In the genomic region with DNA sequence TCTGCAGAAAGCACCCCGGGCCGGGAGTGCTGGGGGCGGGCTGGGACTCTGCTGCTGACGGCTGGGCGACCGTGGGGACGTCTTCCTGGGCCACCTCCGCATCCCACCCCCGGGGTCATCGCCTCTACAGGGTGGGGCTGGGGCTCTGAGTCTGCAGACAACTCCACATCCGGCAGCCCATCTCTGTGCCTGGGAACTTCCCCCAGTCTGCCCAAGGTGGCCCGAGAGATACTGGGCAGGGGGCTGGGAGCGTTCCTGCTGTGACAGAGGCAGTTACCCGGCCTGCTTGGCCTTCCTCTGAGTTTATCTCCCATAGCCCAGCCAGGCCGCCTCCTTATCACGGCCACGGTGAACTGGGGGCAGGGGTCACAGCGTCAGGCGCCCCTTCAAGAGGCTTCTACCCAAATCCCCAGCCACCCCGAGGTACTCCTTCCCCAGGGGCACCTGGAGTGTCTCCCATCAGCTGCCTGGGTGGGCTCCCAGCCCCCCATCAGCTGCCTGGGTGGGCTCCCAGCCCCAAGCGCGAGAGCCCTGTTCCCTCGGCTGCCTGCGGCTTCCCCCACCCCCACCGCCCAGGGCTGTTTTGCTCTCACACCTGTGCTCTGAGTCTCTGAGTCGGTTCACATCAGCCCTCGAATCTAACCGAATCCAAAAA, we compare ENCODE assay signal across 20 cellular contexts. TPM values are rescaled to one million over a fixed set of nuclear protein-coding genes. Genes with fewer than 3 reads are reported as not detected.
DNase-seq lines count a peak whose midpoint lies in the region; ATAC-seq, FAIRE-seq and TF ChIP-seq lines count a peak whose summit lies in the region.
"Had no signal": no experiment of that assay in that cellular context is flagged by ENCODE, and none has a peak within 500 bp of the region (broad histone marks: within the 10 kb centered on the region; RNA-seq: fewer than 3 reads in every experiment).

No MANE protein-coding gene starts in this region.

- peaks cover 0 to 14% (median 11%) of the 10 kb centered on the region in 4 experiments; a peak in 6 of 7 replicates for H3K4me1 ChIP-seq in H1 (replicated peaks in 1 of 4; ENCODE audit: control insufficient read depth in 3 of 4, insufficient read depth in 4 of 4, low read length in 3 of 4)
- H3K4me1 ChIP-seq: adrenal gland had no signal

- no peaks in the 10 kb centered on the region for H3K23me2 ChIP-seq in H1 (ENCODE audit: low read depth, low read length)

- peak; percentile 60 to 62 for ATAC-seq in stimulated activated naive B cell treated with anti-CD40 and anti-IgM and Interleukin-4, amounts not matched to agents 10 μg/mL and 1 μg/mL and 100 μg/mL, for 72 hours (replicated peaks)
- no peak for ATAC-seq in HG03095 (IDR thresholded peaks at IDR 0.05; ENCODE audit: unreplicated experiment)
- ATAC-seq: naive thymus-derived CD8-positive, alpha-beta T cell had no signal

- 0 out of 2 replicates have a peak overlapping the region, but pooled peaks have one; percentile 1 for H2BK12ac ChIP-seq in H1 (ENCODE audit: low read depth, low read length)

- no peak overlapping the region for H2BK120ac ChIP-seq in H1 (replicated peaks; ENCODE audit: low read depth, low read length)

- H3K27me3 ChIP-seq in HL-60 (ENCODE audit: insufficient read depth, poor library complexity, severe bottlenecking) (no peaks in the 10 kb centered on the region), H1 (replicated peaks in 1 of 4; ENCODE audit: control insufficient read depth in 3 of 4, extremely low read depth in 1 of 4, insufficient read depth in 3 of 4, low read length in 3 of 4) (no peaks in the 10 kb centered on the region; a peak in 1 of 7 replicates)

- peaks cover 9 to 34% of the 10 kb centered on the region in 2 donors for H3K4me1 Mint-ChIP-seq in stimulated activated naive B cell treated with anti-CD40 and anti-IgM and Interleukin-4, amounts not matched to agents 10 μg/mL and 1 μg/mL and 100 μg/mL, for 72 hours

- H2AK5ac ChIP-seq in H1 (ENCODE audit: low read depth, low read length), result no peak overlapping the region

- no peak overlapping the region for H3K14ac ChIP-seq in H1 (ENCODE audit: insufficient read length)

- H3K9me3 ChIP-seq in H1 (ENCODE audit: insufficient read depth in 2 of 2, low read depth in 1 of 2, low read length in 1 of 2), result peaks cover 5 to 6% of the 10 kb centered on the region in 2 experiments; a peak in 3 of 4 replicates
- H3K9me3 ChIP-seq: adrenal gland had no signal

- peaks cover 2 to 3% of the 10 kb centered on the region in 2 donors for H3K9me3 Mint-ChIP-seq in stimulated activated naive B cell treated with anti-CD40 and anti-IgM and Interleukin-4, amounts not matched to agents 10 μg/mL and 1 μg/mL and 100 μg/mL, for 72 hours

- no peak overlapping the region for H4K5ac ChIP-seq in H1 (ENCODE audit: insufficient read length, low read depth, low read length)

- H2BK5ac ChIP-seq in H1 (ENCODE audit: low read depth, low read length), result peak overlapping the region; percentile 26; the same call in 1 of the 2 replicates

- H3K36me3 Mint-ChIP-seq in stimulated activated naive B cell treated with anti-CD40 and anti-IgM and Interleukin-4, amounts not matched to agents 10 μg/mL and 1 μg/mL and 100 μg/mL, for 72 hours, result peaks cover 0 to 3% of the 10 kb centered on the region in 2 donors
- H3K36me3 Mint-ChIP-seq: naive thymus-derived CD8-positive, alpha-beta T cell had no signal

- no peaks in the 10 kb centered on the region for H3K79me2 ChIP-seq in H1 (ENCODE audit: control insufficient read depth in 1 of 2, insufficient read depth in 2 of 2, low read length in 2 of 2)

- H3K4ac ChIP-seq in H1 (replicated peaks; ENCODE audit: insufficient read length, low read depth, low read length), result peak overlapping the region; percentile 38

- CTCF ChIA-PET in H1 (lab: Charles Lee; ENCODE audit: partially characterized antibody), result interaction anchor here (0.8 to 0.9 kb wide), 2 partner anchors 113 to 175 kb away, joined by 3 to 4 read pairs; no protein-coding TSS in a partner anchor

- H3K56ac ChIP-seq in H1 (replicated peaks; ENCODE audit: insufficient read length, low read depth, low read length), result no peak overlapping the region

- peak overlapping the region; percentile 13 for H3K18ac ChIP-seq in H1 (ENCODE audit: extremely low read depth, low read length)

- H3K4me3 Mint-ChIP-seq in stimulated activated naive B cell treated with anti-CD40 and anti-IgM and Interleukin-4, amounts not matched to agents 10 μg/mL and 1 μg/mL and 100 μg/mL, for 72 hours, result peak overlapping the region in 1 of 2 donors; percentile 46
- H3K4me3 Mint-ChIP-seq: stimulated activated naive CD8-positive, alpha-beta T cell treated with anti-CD3 and anti-CD28 coated beads, Interleukin-15, Interleukin-2, amounts not matched to agents 100 ng/mL and 50 ng/mL, for 24 hours had no signal

- peak overlapping the region; percentile 26 to 55; a peak in 2 of 4 replicates for H3K4me2 ChIP-seq in H1 (ENCODE audit: insufficient read depth in 1 of 2, low read depth in 2 of 2, low read length in 2 of 2)

- H3K27ac Mint-ChIP-seq in stimulated activated naive B cell treated with anti-CD40 and anti-IgM and Interleukin-4, amounts not matched to agents 10 μg/mL and 1 μg/mL and 100 μg/mL, for 72 hours, result peak overlapping the region; percentile 81
- H3K27ac Mint-ChIP-seq: stimulated activated naive CD8-positive, alpha-beta T cell treated with anti-CD3 and anti-CD28 coated beads, Interleukin-15, Interleukin-2, amounts not matched to agents 100 ng/mL and 50 ng/mL, for 24 hours had no signal

- no peak overlapping the region for H3K9ac ChIP-seq in H1 (replicated peaks in 1 of 4; ENCODE audit: extremely low read depth in 1 of 4, low read depth in 3 of 4, low read length in 3 of 4)

- no peak for TF ChIP-seq RAD21 in H1 (IDR thresholded peaks at IDR 0.05 in 1 of 2, conservative IDR thresholded peaks at IDR 0.05 in 1 of 2; ENCODE audit: low read depth in 2 of 2, low read length in 2 of 2)

- H3K23ac ChIP-seq in H1 (ENCODE audit: insufficient read length), result no peak overlapping the region

- DNase-seq in HL-60 (ENCODE audit: low read depth in 1 of 2, low spot score in 1 of 2) (no peak), OCI-M1 (lab: John Stamatoyannopoulos, UW) (peak; percentile 98), H1 (ENCODE audit: low read depth in 1 of 2, low spot score in 2 of 2) (no peak), HuH-7.5 (ENCODE audit: low spot score) (no peak), SIG-M5 treated with dmso at 0.1 percent for 504 hours (lab: John Stamatoyannopoulos, UW; ENCODE audit: unreplicated experiment) (no peak)
- no peak for DNase-seq in stimulated activated naive B cell treated with anti-CD40 and anti-IgM and Interleukin-4, amounts not matched to agents 10 μg/mL and 1 μg/mL and 100 μg/mL, for 72 hours
- DNase-seq: activated CD4-positive, alpha-beta T cell treated with anti-CD3 and anti-CD28 coated beads, Interleukin-2, amount 50 U/mL, for 4 hours; activated gamma-delta T cell; adrenal gland; dermis blood vessel endothelial cell; foreskin fibroblast; naive thymus-derived CD8-positive, alpha-beta T cell; NCI-H1436; NCI-H748 treated with DMSO at 0.1 percent for 48 hours; stimulated activated CD4-positive, alpha-beta T cell treated with anti-CD3 and anti-CD28 coated beads, Interleukin-2, amount 100 ng/mL, for 24 hours; SW 1271; transverse colon had no signal

- no peaks in the 10 kb centered on the region for H4K20me1 ChIP-seq in H1 (replicated peaks in 1 of 2; ENCODE audit: control insufficient read depth in 1 of 2, insufficient read depth in 2 of 2, low read length in 2 of 2)

- H4K8ac ChIP-seq in H1 (ENCODE audit: extremely low read depth, insufficient read depth, low read length), result no peak overlapping the region; the same call in 1 of the 2 replicates

- no peak for TF ChIP-seq EP300 in H1 (IDR thresholded peaks at IDR 0.05; ENCODE audit: borderline replicate concordance in 1 of 2, low read depth in 2 of 2, low read length in 2 of 2)

- H3K27ac ChIP-seq in HL-60 (replicated peaks) (peak overlapping the region; percentile 46), H1 (ENCODE audit: low read depth, low read length) (no peak overlapping the region)
- H3K27ac ChIP-seq: adrenal gland had no signal

- H2BK15ac ChIP-seq in H1 (ENCODE audit: low read length), result no peak overlapping the region

- H3K4me3 ChIP-seq in HL-60 (replicated peaks; ENCODE audit: insufficient read depth, low read length) (no peak overlapping the region), H1 (ENCODE audit: extremely low read depth in 1 of 4, insufficient read depth in 2 of 4, low read depth in 3 of 4, low read length in 4 of 4) (peak overlapping the region in 1 of 4 experiments; percentile 7; a peak in 1 of 8 replicates)
- H3K4me3 ChIP-seq: adrenal gland, transverse colon had no signal

- 74% methylated on average over 27 of the region's 28 CpGs; no CpG with 5 or more reads in 1 of the 2 experiments for WGBS in H1 (ENCODE audit: extremely low coverage in 1 of 2, insufficient coverage in 1 of 2, insufficient read length in 1 of 2, insufficient replicate concordance in 2 of 2, low coverage in 1 of 2, low lambda C conversion rate in 2 of 2, missing lambda C conversion rate in 1 of 2), 2 experiments

- TF ChIP-seq CTCF in HL-60 (IDR thresholded peaks at IDR 0.05; ENCODE audit: insufficient read depth, low read length), result no peak
- no peak for TF ChIP-seq CTCF in H1 (IDR thresholded peaks at IDR 0.05; ENCODE audit: control extremely low read depth in 1 of 3, insufficient read depth in 1 of 3, low read depth in 1 of 3, low read length in 3 of 3)

- no peak for TF ChIP-seq POLR2A in H1 (IDR thresholded peaks at IDR 0.05; ENCODE audit: control extremely low read depth in 1 of 2, low read depth in 2 of 2, low read length in 2 of 2)

- no peak for FAIRE-seq in H1 (lab: Jason Lieb, UNC)
- FAIRE-seq: D721Med had no signal

- H3K36me3 ChIP-seq in H1 (ENCODE audit: control insufficient read depth in 2 of 4, insufficient read depth in 4 of 4, low read length in 3 of 4), result no peaks in the 10 kb centered on the region
- H3K36me3 ChIP-seq: adrenal gland, transverse colon had no signal

- H3K27me3 Mint-ChIP-seq in stimulated activated naive B cell treated with anti-CD40 and anti-IgM and Interleukin-4, amounts not matched to agents 10 μg/mL and 1 μg/mL and 100 μg/mL, for 72 hours, result peaks cover 0 to 4% of the 10 kb centered on the region in 2 donors
- H3K27me3 Mint-ChIP-seq: stimulated activated naive CD8-positive, alpha-beta T cell treated with anti-CD3 and anti-CD28 coated beads, Interleukin-15, Interleukin-2, amounts not matched to agents 100 ng/mL and 50 ng/mL, for 24 hours had no signal

- no peak overlapping the region for H2BK20ac ChIP-seq in H1 (ENCODE audit: low read length)

- POLR2A ChIA-PET in H1 (lab: Charles Lee; ENCODE audit: partially characterized antibody), result interaction anchor here (1.0 kb wide), 1 partner anchor 15 kb away, joined by 4 read pairs; no protein-coding TSS in a partner anchor

- H4K91ac ChIP-seq in H1 (replicated peaks; ENCODE audit: insufficient read length, low read length), result peak overlapping the region; percentile 6

- no peaks in the 10 kb centered on the region for H3K79me1 ChIP-seq in H1 (ENCODE audit: low read depth, low read length)

- peak overlapping the region; percentile 6; the same call in 1 of the 2 replicates for H2AFZ ChIP-seq in H1 (ENCODE audit: low read length)

RNA-seq across cellular contexts. Expression of gene CBFA2T3, which starts 15.5 kb away (rescaled TPM):
- 1.3 and 2.7 TPM in 2 replicates for total RNA-seq in H1 (2021; fragmentation: NEBNext Ultra II Directional; extraction: Animal tissue kit (Norgen Biotek cat#: 25700))
- polyA plus RNA-seq in H1 (2011; rRNA removed), result 0.51 and 1.5 TPM in 2 replicates
- 0.62 TPM for polyA plus RNA-seq in H1 (2011; cell fraction: cytosol; rRNA removed)
- 3.9 TPM for polyA plus RNA-seq in H1 (2011; cell fraction: nucleus; rRNA removed)
- 0.99 to 1.7 TPM (median 1.2 TPM) in 4 replicates for polyA plus RNA-seq in H1 (2012, experiment 1 of 2)
- polyA plus RNA-seq in H1 (2012, experiment 2 of 2), result 1.1 TPM
- 1.6 TPM for polyA plus RNA-seq in H1 (2013, experiment 1 of 2)
- polyA plus RNA-seq in H1 (2013, experiment 2 of 2), result 1.2 TPM
- 0.59 and 0.66 TPM in 2 replicates for polyA minus RNA-seq in H1 (2011; rRNA and poly(A)+ RNA removed)
- 2.9 TPM for polyA minus RNA-seq in H1 (2011; cell fraction: cytosol; rRNA and poly(A)+ RNA removed)
- 2.1 TPM for polyA minus RNA-seq in H1 (2011; cell fraction: nucleus; rRNA and poly(A)+ RNA removed)
- total RNA-seq: dermis blood vessel endothelial cell had no signal
